Comparison of ENCODE assay signal across 10 cellular contexts in genomic region chr12:78146365-78146772, GRCh38.
DNase-seq lines count a peak whose midpoint lies in the region; ATAC-seq, FAIRE-seq and TF ChIP-seq lines count a peak whose summit lies in the region.
"Had no signal": no experiment of that assay in that cellular context is flagged by ENCODE, and none has a peak within 500 bp of the region (broad histone marks: within the 10 kb centered on the region; RNA-seq: fewer than 3 reads in every experiment).

No MANE protein-coding gene starts in this region.

- no peaks in the 10 kb centered on the region for H3K9me1 ChIP-seq in endothelial cell of umbilical vein (replicated peaks; ENCODE audit: control insufficient read depth, extremely low read depth, insufficient read depth, low read length)

- ATAC-seq in GM18502 (IDR thresholded peaks at IDR 0.05; ENCODE audit: poor library complexity, unreplicated experiment), result peak; percentile 77
- ATAC-seq in HG03442 (IDR thresholded peaks at IDR 0.05; ENCODE audit: unreplicated experiment), result peak; percentile 74
- ATAC-seq in pancreas, result peak in 3 of 4 donors; percentile 51 to 61 (median 53)

- H3K27ac ChIP-seq in endothelial cell of umbilical vein (ENCODE audit: insufficient read depth, low read depth, low read length) (no peak overlapping the region), pancreas (no peak overlapping the region)
- H3K27ac ChIP-seq: epithelial cell of prostate had no signal

- DNase-seq in AG08396 (ENCODE audit: low spot score) (peak; percentile 6), NCI-H82 treated with DMSO at 0.1 percent for 48 hours (lab: John Stamatoyannopoulos, UW; ENCODE audit: unreplicated experiment) (peak; percentile 47), endothelial cell of umbilical vein (ENCODE audit: low read depth, low spot score) (peak; percentile 59), pancreas (no peak), NCI-H187 treated with DMSO at 0.1 percent for 48 hours (lab: John Stamatoyannopoulos, UW) (no peak)
- DNase-seq in stimulated activated CD4-positive, alpha-beta T cell treated with anti-CD3 and anti-CD28 coated beads, Interleukin-15, amount 100 ng/mL, for 24 hours, result no peak

- H3K27me3 ChIP-seq in endothelial cell of umbilical vein (ENCODE audit: control insufficient read depth in 2 of 2, insufficient read depth in 2 of 2, low read length in 2 of 2) (no peaks in the 10 kb centered on the region), pancreas (no peaks in the 10 kb centered on the region)

- CTCF ChIA-PET in endothelial cell of umbilical vein (lab: Charles Lee), result interaction anchor here (0.7 to 2.7 kb wide), 20 partner anchors 9 to 1229 kb away, joined by 3 to 27 read pairs (median 5); no protein-coding TSS in a partner anchor

- no peak overlapping the region for H3K4me2 ChIP-seq in endothelial cell of umbilical vein (ENCODE audit: insufficient read depth, low read length)

- H3K4me3 ChIP-seq in endothelial cell of umbilical vein (replicated peaks in 1 of 3; ENCODE audit: insufficient read depth in 1 of 3, low read depth in 1 of 3, low read length in 3 of 3) (no peak overlapping the region), pancreas (no peak overlapping the region)
- H3K4me3 ChIP-seq: HAP-1 had no signal

- no peaks in the 10 kb centered on the region for H4K20me1 ChIP-seq in endothelial cell of umbilical vein (replicated peaks; ENCODE audit: control insufficient read depth, extremely low read depth, insufficient read depth, low read length)

- intact Hi-C loops in endothelial cell of umbilical vein (cut with micrococcal nuclease) (loop anchor here (1.0 to 10.0 kb wide), 3 partner anchors 1031 to 1228 kb away; no protein-coding TSS in a partner anchor), pancreas (cut with DNase I) (no loop called here)

- no peaks in the 10 kb centered on the region for H3K79me2 ChIP-seq in endothelial cell of umbilical vein (ENCODE audit: control insufficient read depth, insufficient read depth, low read length)

- no peak for TF ChIP-seq POLR2A in endothelial cell of umbilical vein (IDR thresholded peaks at IDR 0.05; ENCODE audit: low read depth, low read length)

- dilution Hi-C loops in endothelial cell of umbilical vein (cut with MboI; ENCODE audit: extremely low pct_ligation_motif_present, low sequenced_read_pairs), result no loop called here

- H2AFZ ChIP-seq in endothelial cell of umbilical vein (ENCODE audit: low read depth, low read length), result no peak overlapping the region

- H3K36me3 ChIP-seq in endothelial cell of umbilical vein (ENCODE audit: control insufficient read depth in 2 of 2, extremely low read depth in 1 of 2, insufficient read depth in 2 of 2, low read length in 2 of 2) (peaks cover 0 to 3% of the 10 kb centered on the region in 2 experiments), pancreas (no peaks in the 10 kb centered on the region)
- H3K36me3 ChIP-seq: HAP-1 had no signal

- H3K9me3 ChIP-seq in endothelial cell of umbilical vein (replicated peaks; ENCODE audit: control insufficient read depth, insufficient read depth, low read length) (no peaks in the 10 kb centered on the region), pancreas (no peaks in the 10 kb centered on the region)
- H3K9me3 ChIP-seq: HAP-1 had no signal

- FAIRE-seq in endothelial cell of umbilical vein (lab: Jason Lieb, UNC) (peak; percentile 31), pancreas (lab: Jason Lieb, UNC) (no peak)

- POLR2A ChIA-PET in endothelial cell of umbilical vein (lab: Charles Lee), result no interaction called here

- H3K4me1 ChIP-seq in endothelial cell of umbilical vein (ENCODE audit: control insufficient read depth, extremely low read depth, insufficient read depth, low read length) (no peaks in the 10 kb centered on the region), pancreas (no peaks in the 10 kb centered on the region)

- H3K9ac ChIP-seq in endothelial cell of umbilical vein (replicated peaks; ENCODE audit: extremely low read depth, insufficient read depth, low read length), result no peak overlapping the region

- BruUV-seq in endothelial cell of umbilical vein (replicated peaks; lab: Mats Ljungman, UMichigan), result no TSS peak

- TF ChIP-seq CTCF in endothelial cell of umbilical vein (IDR thresholded peaks at IDR 0.05; ENCODE audit: extremely low read depth in 1 of 2, insufficient read depth in 1 of 2, low read depth in 1 of 2, low read length in 2 of 2) (peak; percentile 49 to 54), pancreas (IDR thresholded peaks at IDR 0.05) (peak; percentile 37 to 67 (median 57))

TF ChIP-seq in endothelial cell of umbilical vein, 7 proteins besides CTCF, POLR2A, EP300 and RAD21:
- TF ChIP-seq JUN (IDR thresholded peaks at IDR 0.05; ENCODE audit: borderline replicate concordance, insufficient read depth, insufficient read length, low read depth) (no peak), POLR2AphosphoS5 (IDR thresholded peaks at IDR 0.05; ENCODE audit: insufficient read depth, low read depth, low read length) (no peak), EZH2 (IDR thresholded peaks at IDR 0.05; ENCODE audit: borderline replicate concordance, low read depth, low read length, severe bottlenecking) (no peak), MAX (IDR thresholded peaks at IDR 0.05; ENCODE audit: insufficient read depth, insufficient read length) (no peak), GATA2 (IDR thresholded peaks at IDR 0.05; ENCODE audit: insufficient read depth, insufficient read length, low read depth, low read length) (no peak), MYC (IDR thresholded peaks at IDR 0.05; ENCODE audit: low read depth, low read length) (no peak), FOS (IDR thresholded peaks at IDR 0.05; ENCODE audit: borderline replicate concordance, insufficient read depth, low read length) (no peak)
TF ChIP-seq in endothelial cell of umbilical vein: peak in this region for 0.

Comparison
In these comparisons a context has a peak if more than half of its experiments do, and no peak if none do; other contexts are left out.
1. DNase-seq: peak in AG08396 (single experiment), NCI-H82 treated with DMSO at 0.1 percent for 48 hours (single experiment) and endothelial cell of umbilical vein (single experiment); none in pancreas (0 of 6), NCI-H187 treated with DMSO at 0.1 percent for 48 hours (single experiment) and stimulated activated CD4-positive, alpha-beta T cell treated with anti-CD3 and anti-CD28 coated beads, Interleukin-15, amount 100 ng/mL, for 24 hours (single experiment).
2. Peak in every context shown above with its lines, with median percentiles within 50 percentile points of each other: ATAC-seq.